23 cellular contexts compared by ENCODE assay signal in genomic region chr5:65359569-65359968, GRCh38.
"Had no signal": no experiment of that assay in that cellular context is flagged by ENCODE, and none has a peak within 500 bp of the region (broad histone marks: within the 10 kb centered on the region; RNA-seq: fewer than 3 reads in every experiment).

No MANE protein-coding gene starts in this region.

- H3K79me2 ChIP-seq: parathyroid adenoma had no signal

- H3K9ac ChIP-seq: parathyroid adenoma had no signal

- H3K4me1 ChIP-seq: gastrocnemius medialis, parathyroid adenoma, prostate gland, spleen, testis had no signal

- H3K36me3 ChIP-seq: gastrocnemius medialis, left ventricle myocardium inferior, prostate gland, spleen, transverse colon had no signal

- H3K4me3 ChIP-seq: gastrocnemius medialis, left ventricle myocardium inferior, lung, prostate gland, spleen, testis, transverse colon had no signal

- H3K27me3 ChIP-seq: gastrocnemius medialis, spleen, testis, transverse colon had no signal

- ATAC-seq: gastrocnemius medialis; left cardiac atrium; naive thymus-derived CD4-positive, alpha-beta T cell; sciatic nerve; stimulated activated naive B cell treated with anti-CD40 and anti-IgM and Interleukin-4, amounts not matched to agents 10 μg/mL and 1 μg/mL and 100 μg/mL, for 72 hours; stimulated activated naive CD8-positive, alpha-beta T cell treated with anti-CD3 and anti-CD28 coated beads, Interleukin-15, amount 100 ng/mL, for 72 hours had no signal

- H3K9me3 ChIP-seq: gastrocnemius medialis, prostate gland, spleen, testis, transverse colon had no signal

- DNase-seq: cerebellar nuclear complex; effector CD4-positive, alpha-beta T cell; endodermal cell; gastrocnemius medialis; kidney; left cardiac atrium; left ventricle myocardium inferior; naive thymus-derived CD4-positive, alpha-beta T cell; nephron progenitor cell; retina; spleen; stimulated activated CD4-positive, alpha-beta T cell treated with anti-CD3 and anti-CD28 coated beads, Interleukin-15, amount 100 ng/mL, for 24 hours; stimulated activated CD4-positive, alpha-beta T cell treated with anti-CD3 and anti-CD28 coated beads, Interleukin-1b, Interleukin-23, amount 100 ng/mL, for 48 hours; stimulated activated CD4-positive, alpha-beta T cell treated with anti-CD3 and anti-CD28 coated beads, Interleukin-4, amount 100 ng/mL, for 4 hours; stimulated activated naive B cell treated with anti-CD40 and anti-IgM and Interleukin-4, amounts not matched to agents 10 μg/mL and 1 μg/mL and 100 μg/mL, for 72 hours; stimulated activated naive CD8-positive, alpha-beta T cell treated with anti-CD3 and anti-CD28 coated beads, Interleukin-15, amount 100 ng/mL, for 72 hours; testis; transverse colon had no signal

- H3K27ac ChIP-seq: gastrocnemius medialis, left ventricle myocardium inferior, parathyroid adenoma, prostate gland, spleen, testis, transverse colon had no signal

- FAIRE-seq: colon, kidney had no signal

- H2AFZ ChIP-seq: parathyroid adenoma had no signal
